In the genomic region with DNA sequence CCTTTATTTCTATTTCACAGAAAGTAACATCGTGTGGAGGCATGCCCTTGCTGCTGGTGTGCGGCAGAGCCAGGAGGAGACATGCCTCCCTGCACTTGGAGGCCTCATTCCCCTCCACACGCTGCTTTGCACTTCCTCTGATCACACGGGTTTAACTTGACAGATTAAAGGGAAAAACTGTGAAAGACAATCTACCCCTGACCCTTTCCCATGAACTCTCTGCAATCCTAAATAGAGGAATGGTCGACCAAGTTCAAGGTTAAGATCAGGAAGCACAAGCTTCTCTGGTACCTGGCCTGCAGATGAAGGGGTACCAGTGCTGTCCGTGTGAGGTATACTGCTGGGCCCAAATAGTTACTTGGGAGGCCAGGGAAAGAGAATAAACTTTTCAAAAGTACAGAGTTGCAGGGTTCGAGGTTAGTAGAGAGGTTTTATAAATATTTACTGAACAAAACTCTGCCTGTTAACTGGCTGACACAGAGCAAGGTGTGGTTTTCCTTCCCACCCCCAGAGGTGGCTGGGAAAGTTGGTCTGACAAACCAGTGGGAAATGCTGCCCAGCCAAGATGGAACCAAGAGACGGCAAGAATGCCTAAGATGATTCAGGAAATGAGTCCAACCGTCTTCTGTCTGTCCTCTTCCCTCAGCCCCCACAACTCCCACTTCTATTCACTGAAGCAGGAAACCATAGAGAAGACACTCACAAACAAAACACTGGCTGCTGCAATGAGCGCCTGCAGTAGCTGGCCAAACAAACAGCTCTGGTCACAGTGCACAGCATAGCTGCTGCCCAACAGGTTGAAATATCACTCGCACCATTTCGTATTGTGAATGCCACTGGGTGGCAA, we compare ENCODE assay signal across 8 cellular contexts.
DNase-seq lines count a peak whose midpoint lies in the region; ATAC-seq and TF ChIP-seq lines count a peak whose summit lies in the region.

No MANE protein-coding gene starts in this region.

- H3K27ac ChIP-seq in mucosa of rectum (ENCODE audit: low read depth in 2 of 2, low read length in 2 of 2) = peak overlapping the region; percentile 65 to 89

- no peak for TF ChIP-seq CTCF in GM10248 (IDR thresholded peaks at IDR 0.05; ENCODE audit: control extremely low read depth, extremely low read depth, low read depth, missing control alignments)
- no peak for TF ChIP-seq CTCF in activated B cell treated with CpG ODN at 0.5 μM for 24 hours (IDR thresholded peaks at IDR 0.05)

- no peaks in the 10 kb centered on the region for H3K36me3 Mint-ChIP-seq in activated B cell treated with CpG ODN at 0.5 μM for 24 hours (ENCODE audit: low read depth)
- no peaks in the 10 kb centered on the region for H3K36me3 Mint-ChIP-seq in activated naive CD8-positive, alpha-beta T cell treated with anti-CD3 and anti-CD28 coated beads for 36 hours

- peaks cover 17 to 36% of the 10 kb centered on the region in 2 donors for H3K4me1 ChIP-seq in mucosa of rectum (ENCODE audit: control insufficient read depth in 2 of 2, insufficient read depth in 2 of 2, low read length in 2 of 2)

- no peaks in the 10 kb centered on the region for H3K36me3 ChIP-seq in mucosa of rectum (ENCODE audit: control insufficient read depth in 2 of 2, insufficient read depth in 2 of 2, low read length in 2 of 2)

- CTCF ChIA-PET in GM10248 (lab: Yijun Ruan, JAX) = interaction anchor here (1.0 to 4.3 kb wide), 9 partner anchors 9 to 85 kb away, joined by 3 to 28 read pairs (median 5); no protein-coding TSS in a partner anchor
- CTCF ChIA-PET in activated B cell treated with CpG ODN at 0.5 μM for 24 hours (lab: Charles Lee) = interaction anchor here (0.6 to 1.9 kb wide), 3 partner anchors 9 to 85 kb away, joined by 3 to 6 read pairs (median 3); no protein-coding TSS in a partner anchor

- H3K4me3 Mint-ChIP-seq in activated B cell treated with CpG ODN at 0.5 μM for 24 hours = peak overlapping the region; percentile 21
- no peak overlapping the region for H3K4me3 Mint-ChIP-seq in activated naive CD8-positive, alpha-beta T cell treated with anti-CD3 and anti-CD28 coated beads for 36 hours

- H3K27me3 ChIP-seq in mucosa of rectum (ENCODE audit: control insufficient read depth in 2 of 2, insufficient read depth in 2 of 2, low read length in 2 of 2) = no peaks in the 10 kb centered on the region

- peaks cover 34% of the 10 kb centered on the region for H3K4me1 Mint-ChIP-seq in activated B cell treated with CpG ODN at 0.5 μM for 24 hours
- H3K4me1 Mint-ChIP-seq in activated naive CD8-positive, alpha-beta T cell treated with anti-CD3 and anti-CD28 coated beads for 36 hours = peaks cover 5% of the 10 kb centered on the region

- H3K27me3 Mint-ChIP-seq in activated B cell treated with CpG ODN at 0.5 μM for 24 hours = peaks cover 2% of the 10 kb centered on the region
- H3K27me3 Mint-ChIP-seq in activated naive CD8-positive, alpha-beta T cell treated with anti-CD3 and anti-CD28 coated beads for 36 hours = peaks cover 12% of the 10 kb centered on the region

- no peak overlapping the region for H3K4me3 ChIP-seq in mucosa of rectum (ENCODE audit: low read length in 2 of 2)

- H3K9me3 Mint-ChIP-seq in activated B cell treated with CpG ODN at 0.5 μM for 24 hours = no peaks in the 10 kb centered on the region
- H3K9me3 Mint-ChIP-seq in activated naive CD8-positive, alpha-beta T cell treated with anti-CD3 and anti-CD28 coated beads for 36 hours = no peaks in the 10 kb centered on the region

- no peaks in the 10 kb centered on the region for H3K9me3 ChIP-seq in mucosa of rectum (ENCODE audit: control insufficient read depth in 2 of 2, low read length in 2 of 2)

- POLR2A ChIA-PET in GM10248 (lab: Yijun Ruan, JAX) (no interaction called here), activated B cell treated with CpG ODN at 0.5 μM for 24 hours (lab: Charles Lee) (interaction anchor here (0.7 kb wide), 1 partner anchor 9 kb away, joined by 5 read pairs; no protein-coding TSS in a partner anchor)

- DNase-seq in GM10248 (ENCODE audit: extremely low spot score) (peak; percentile 34), activated B cell treated with CpG ODN at 0.5 μM for 24 hours (no peak), activated gamma-delta T cell treated with Interleukin-2 at 50 U/mL for 16 hours (no peak), cortex of kidney (lab: John Stamatoyannopoulos, UW) (no peak)
- DNase-seq in activated naive CD8-positive, alpha-beta T cell treated with anti-CD3 and anti-CD28 coated beads for 36 hours = no peak

- no peak overlapping the region for H3K27ac Mint-ChIP-seq in activated B cell treated with CpG ODN at 0.5 μM for 24 hours
- no peak overlapping the region for H3K27ac Mint-ChIP-seq in activated naive CD8-positive, alpha-beta T cell treated with anti-CD3 and anti-CD28 coated beads for 36 hours

- peak overlapping the region in 1 of 2 donors; percentile 8 for H3K9ac ChIP-seq in mucosa of rectum (ENCODE audit: low read depth in 1 of 2, low read length in 2 of 2)

- ATAC-seq in HG03064 (IDR thresholded peaks at IDR 0.05; ENCODE audit: low read depth, unreplicated experiment) (peak; percentile 81), activated B cell treated with CpG ODN at 0.5 μM for 24 hours (ENCODE audit: low read depth) (no peak), GM18520 (IDR thresholded peaks at IDR 0.05; ENCODE audit: unreplicated experiment) (no peak)

- intact Hi-C loops in activated B cell treated with CpG ODN at 0.5 μM for 24 hours (cut with micrococcal nuclease) = no loop called here
